In genomic region chr10:4242561-4243035, GRCh38 we compare ENCODE assay signal across 10 cellular contexts.
DNase-seq lines count a peak whose midpoint lies in the region; ATAC-seq and TF ChIP-seq lines count a peak whose summit lies in the region.
"Had no signal": no experiment of that assay in that cellular context is flagged by ENCODE, and none has a peak within 500 bp of the region (broad histone marks: within the 10 kb centered on the region; RNA-seq: fewer than 3 reads in every experiment).

No MANE protein-coding gene starts in this region.

- H3K9me3 ChIP-seq in aorta (ENCODE audit: control insufficient read depth, low read length) = no peaks in the 10 kb centered on the region
- H3K9me3 ChIP-seq in effector memory CD4-positive, alpha-beta T cell (ENCODE audit: control insufficient read depth, low read length) = no peaks in the 10 kb centered on the region

- H3K9me3 Mint-ChIP-seq in natural killer cell treated with Interleukin-12 subunit alpha and Interleukin-12 subunit beta and Interleukin-15 and Interleukin-18, amount 100 ng/mL, for 72 hours = peaks cover 10% of the 10 kb centered on the region
- H3K9me3 Mint-ChIP-seq in natural killer cell = peaks cover 0 to 3% of the 10 kb centered on the region in 2 donors
- H3K9me3 Mint-ChIP-seq in mesothelial cell of epicardium = peaks cover 5% of the 10 kb centered on the region

- peak overlapping the region; percentile 55 for H3K4me3 Mint-ChIP-seq in natural killer cell treated with Interleukin-12 subunit alpha and Interleukin-12 subunit beta and Interleukin-15 and Interleukin-18, amount 100 ng/mL, for 72 hours
- H3K4me3 Mint-ChIP-seq in natural killer cell = no peak overlapping the region
- peak overlapping the region; percentile 40 for H3K4me3 Mint-ChIP-seq in mesothelial cell of epicardium
- H3K4me3 Mint-ChIP-seq: memory B cell had no signal

- H3K4me1 ChIP-seq in aorta (ENCODE audit: control insufficient read depth in 1 of 2, insufficient read depth in 2 of 2, low read length in 2 of 2) = peaks cover 0 to 6% of the 10 kb centered on the region in 2 donors
- H3K4me1 ChIP-seq in effector memory CD4-positive, alpha-beta T cell (ENCODE audit: control insufficient read depth, insufficient read depth, low read length, poor library complexity, severe bottlenecking) = no peaks in the 10 kb centered on the region

- no peak for ATAC-seq in natural killer cell treated with Interleukin-12 subunit alpha and Interleukin-12 subunit beta and Interleukin-15 and Interleukin-18, amount 100 ng/mL, for 72 hours
- no peak for ATAC-seq in natural killer cell
- peak; percentile 53 for ATAC-seq in aorta (ENCODE audit: low FRiP score)
- no peak for ATAC-seq in GM21619 (IDR thresholded peaks at IDR 0.05; ENCODE audit: unreplicated experiment)

- TF ChIP-seq CTCF in natural killer cell (IDR thresholded peaks at IDR 0.05) (no peak), mesothelial cell of epicardium (IDR thresholded peaks at IDR 0.05; ENCODE audit: unreplicated experiment) (no peak), GM10266 (IDR thresholded peaks at IDR 0.05; ENCODE audit: control insufficient read depth, insufficient read depth, low read depth, missing control alignments) (no peak)

- DNase-seq in natural killer cell treated with Interleukin-12 subunit alpha and Interleukin-12 subunit beta and Interleukin-15 and Interleukin-18, amount 100 ng/mL, for 72 hours (ENCODE audit: low spot score) = no peak
- no peak for DNase-seq in natural killer cell
- DNase-seq in dedifferentiated amniotic fluid mesenchymal stem cell (ENCODE audit: extremely low spot score) = peak; percentile 53
- no peak for DNase-seq in mesothelial cell of epicardium (ENCODE audit: low spot score in 2 of 2, unreplicated experiment in 2 of 2)
- no peak for DNase-seq in aorta
- no peak for DNase-seq in GM10266 (ENCODE audit: extremely low spot score)
- DNase-seq in effector memory CD4-positive, alpha-beta T cell = no peak
- DNase-seq: NCI-H1436 treated with DMSO at 0.1 percent for 48 hours had no signal

- 2% methylated on average over 2 of the region's 2 CpGs for WGBS in aorta, 2 donors

- peak overlapping the region; percentile 96 to 99 for H3K27ac ChIP-seq in aorta (ENCODE audit: low read depth in 1 of 2, low read length in 2 of 2)
- no peak overlapping the region for H3K27ac ChIP-seq in effector memory CD4-positive, alpha-beta T cell (ENCODE audit: insufficient read depth, low read length, poor library complexity, severe bottlenecking)

- no peaks in the 10 kb centered on the region for H3K36me3 ChIP-seq in aorta (ENCODE audit: control insufficient read depth in 1 of 2, insufficient read depth in 2 of 2, low read length in 1 of 2)
- no peaks in the 10 kb centered on the region for H3K36me3 ChIP-seq in effector memory CD4-positive, alpha-beta T cell (ENCODE audit: control insufficient read depth, insufficient read depth, low read length)

- no peaks in the 10 kb centered on the region for H3K27me3 Mint-ChIP-seq in natural killer cell treated with Interleukin-12 subunit alpha and Interleukin-12 subunit beta and Interleukin-15 and Interleukin-18, amount 100 ng/mL, for 72 hours
- peaks cover 2 to 11% of the 10 kb centered on the region in 2 donors for H3K27me3 Mint-ChIP-seq in natural killer cell (ENCODE audit: low read depth in 2 of 2)
- H3K27me3 Mint-ChIP-seq in mesothelial cell of epicardium (ENCODE audit: low read depth) = no peaks in the 10 kb centered on the region

- intact Hi-C loops in natural killer cell (cut with micrococcal nuclease) (loop anchor here (5.0 kb wide), 1 partner anchor 205 kb away; no protein-coding TSS in a partner anchor), aorta (cut with DNase I) (loop anchor here (2.0 to 10.0 kb wide), 10 partner anchors 40 to 1048 kb away; partner anchors contain the start of gene KLF6 (in 1 of the 2))

- H3K4me3 ChIP-seq in aorta (ENCODE audit: low read length in 2 of 2) = peak overlapping the region; percentile 67 to 90
- H3K4me3 ChIP-seq in effector memory CD4-positive, alpha-beta T cell (ENCODE audit: insufficient read depth, low read depth, low read length, poor library complexity, severe bottlenecking) = no peak overlapping the region

- H3K4me1 Mint-ChIP-seq in natural killer cell treated with Interleukin-12 subunit alpha and Interleukin-12 subunit beta and Interleukin-15 and Interleukin-18, amount 100 ng/mL, for 72 hours (ENCODE audit: low read depth in 2 of 2) = peaks cover 42 to 50% of the 10 kb centered on the region in 2 donors
- H3K4me1 Mint-ChIP-seq in natural killer cell (peaks cover 8 to 17% of the 10 kb centered on the region in 2 donors), mesothelial cell of epicardium (peaks cover 35% of the 10 kb centered on the region)

- peaks cover 8% of the 10 kb centered on the region for H3K36me3 Mint-ChIP-seq in natural killer cell treated with Interleukin-12 subunit alpha and Interleukin-12 subunit beta and Interleukin-15 and Interleukin-18, amount 100 ng/mL, for 72 hours
- H3K36me3 Mint-ChIP-seq in natural killer cell (no peaks in the 10 kb centered on the region), mesothelial cell of epicardium (no peaks in the 10 kb centered on the region)

- H3K27ac Mint-ChIP-seq in natural killer cell treated with Interleukin-12 subunit alpha and Interleukin-12 subunit beta and Interleukin-15 and Interleukin-18, amount 100 ng/mL, for 72 hours = peak overlapping the region; percentile 64 to 69
- H3K27ac Mint-ChIP-seq in natural killer cell (no peak overlapping the region), mesothelial cell of epicardium (peak overlapping the region; percentile 99)
- H3K27ac Mint-ChIP-seq: memory B cell had no signal

- H3K27me3 ChIP-seq in aorta (ENCODE audit: control insufficient read depth in 1 of 2, insufficient read depth in 2 of 2, low read length in 1 of 2) = no peaks in the 10 kb centered on the region
- no peaks in the 10 kb centered on the region for H3K27me3 ChIP-seq in effector memory CD4-positive, alpha-beta T cell (replicated peaks; ENCODE audit: control insufficient read depth, insufficient read depth, low read length, poor library complexity, severe bottlenecking)

Comparison
In these comparisons a context has a peak if more than half of its experiments do, and no peak if none do; other contexts are left out.
1. H3K27ac Mint-ChIP-seq: peak in natural killer cell treated with Interleukin-12 subunit alpha and Interleukin-12 subunit beta and Interleukin-15 and Interleukin-18, amount 100 ng/mL, for 72 hours (2 of 2) and mesothelial cell of epicardium (single experiment); none in natural killer cell (0 of 2).